25 cellular contexts compared by ENCODE assay signal in the genomic region with DNA sequence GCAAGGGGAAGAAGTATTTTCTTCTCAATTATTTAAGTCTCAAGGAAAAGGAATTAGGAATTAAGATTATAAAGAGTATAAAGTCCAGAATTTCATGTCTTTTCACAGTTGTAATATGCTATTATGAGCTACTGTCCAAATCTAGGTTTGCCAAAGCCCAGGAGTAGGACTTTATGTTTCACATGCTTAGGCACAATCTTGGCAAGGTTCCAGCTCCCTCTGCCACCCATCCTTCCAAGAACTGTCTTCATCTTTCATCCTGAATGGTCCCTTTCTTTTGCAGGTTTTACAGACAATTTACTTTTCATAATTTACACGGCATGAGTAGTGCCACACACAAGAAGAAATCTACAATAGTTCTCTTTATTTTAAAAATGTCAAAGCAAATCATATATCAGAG.
"Had no signal": no experiment of that assay in that cellular context is flagged by ENCODE, and none has a peak within 500 bp of the region (broad histone marks: within the 10 kb centered on the region; RNA-seq: fewer than 3 reads in every experiment).

No MANE protein-coding gene starts in this region.

- H3K36me3 ChIP-seq: breast epithelium, Peyer's patch had no signal

- H3K9me3 ChIP-seq: body of pancreas, breast epithelium, Peyer's patch had no signal

- ATAC-seq: activated CD8-positive, alpha-beta T cell treated with anti-CD3 and anti-CD28 coated beads, Interleukin-2, amount 10 ng/mL, durations not matched to agents 7 days and 5 days; body of pancreas; Right ventricle myocardium inferior had no signal

- DNase-seq: activated CD4-positive, alpha-beta T cell treated with anti-CD3 and anti-CD28 coated beads, Interleukin-2, amount 10 ng/mL, durations not matched to agents 24 days and 14 days; activated CD4-positive, alpha-beta T cell treated with anti-CD3 and anti-CD28 coated beads, Interleukin-2, amount 50 U/mL, for 48 hours; activated CD8-positive, alpha-beta T cell treated with anti-CD3 and anti-CD28 coated beads, Interleukin-2, amount 10 ng/mL, durations not matched to agents 7 days and 5 days; activated gamma-delta T cell; activated naive CD4-positive, alpha-beta T cell treated with Interleukin-2 at 50 U/mL for 16 hours; activated naive CD8-positive, alpha-beta T cell treated with anti-CD3 and anti-CD28 coated beads, Interleukin-2, amount 10 ng/mL, durations not matched to agents 7 days and 5 days; activated T-cell treated with anti-CD3 and anti-CD28 coated beads, Interleukin-2, amount 50 U/mL, for 24 hours; body of pancreas; NCI-H1105; NCI-H1417 treated with DMSO at 0.1 percent for 48 hours; NCI-H187 treated with DMSO at 0.1 percent for 48 hours; NCI-H2081; NCI-H2171 treated with DMSO at 0.1 percent for 48 hours; NCI-H2227 treated with DMSO at 0.1 percent for 48 hours; NCI-H446; NCI-H510A treated with DMSO at 0.1 percent for 48 hours; NCI-H526 treated with DMSO at 0.1 percent for 48 hours; NCI-H774; Peyer's patch; RPMI8226; SIG-M5 had no signal

- FAIRE-seq: astrocyte, TTC549 had no signal

- H3K27me3 ChIP-seq: body of pancreas, breast epithelium, Peyer's patch had no signal

- H3K4me1 ChIP-seq: body of pancreas, breast epithelium, Peyer's patch had no signal

- H3K27ac ChIP-seq: body of pancreas, breast epithelium, Peyer's patch had no signal

- H3K4me3 ChIP-seq: body of pancreas, breast epithelium, Peyer's patch had no signal
